1 cellular context compared by ENCODE assay signal in genomic region chr12:116425256-116426193, GRCh38.
TF ChIP-seq lines count a peak whose summit lies in the region.

No MANE protein-coding gene starts in this region.

TF ChIP-seq in SK-N-SH, 30 proteins besides CTCF, POLR2A, EP300 and RAD21 (continued from another document):
- no peak for TF ChIP-seq TAF1 (IDR thresholded peaks at IDR 0.05; ENCODE audit: borderline replicate concordance, low read depth, low read length)
- TF ChIP-seq SMC3 (IDR thresholded peaks at IDR 0.05; ENCODE audit: low read depth, low read length): no peak
- TF ChIP-seq NRF1 (IDR thresholded peaks at IDR 0.05; ENCODE audit: low read depth, low read length): no peak
